In genomic region chr6:52499026-52499425, GRCh38 we compare ENCODE assay signal across 9 cellular contexts.
DNase-seq lines count a peak whose midpoint lies in the region; ATAC-seq and TF ChIP-seq lines count a peak whose summit lies in the region.
"Had no signal": no experiment of that assay in that cellular context is flagged by ENCODE, and none has a peak within 500 bp of the region (broad histone marks: within the 10 kb centered on the region; RNA-seq: fewer than 3 reads in every experiment).

No MANE protein-coding gene starts in this region.

- H3K4me1 ChIP-seq in Panc1 (ENCODE audit: control insufficient read depth, insufficient read depth, low read length) (peaks cover 8% of the 10 kb centered on the region), skeletal muscle satellite cell (ENCODE audit: control insufficient read depth, insufficient read depth, low read length) (peaks cover 46% of the 10 kb centered on the region)

- no peak overlapping the region for H3K4me2 ChIP-seq in skeletal muscle satellite cell (ENCODE audit: low read length)

- H3K9me3 ChIP-seq in Panc1 (ENCODE audit: control insufficient read depth, insufficient read depth, low read depth, low read length), result no peaks in the 10 kb centered on the region
- no peaks in the 10 kb centered on the region for H3K9me3 ChIP-seq in skeletal muscle satellite cell (replicated peaks; ENCODE audit: low read length)

- H3K27me3 ChIP-seq in GM06990 (replicated peaks; ENCODE audit: control insufficient read depth, insufficient read depth, low read length) (no peaks in the 10 kb centered on the region), Panc1 (ENCODE audit: control insufficient read depth, insufficient read depth, low read length) (no peaks in the 10 kb centered on the region), skeletal muscle satellite cell (ENCODE audit: control insufficient read depth, insufficient read depth, low read length) (no peaks in the 10 kb centered on the region)

- H3K36me3 ChIP-seq in GM06990 (ENCODE audit: control insufficient read depth, insufficient read depth, low read length) (peaks cover 6% of the 10 kb centered on the region), Panc1 (ENCODE audit: control insufficient read depth, insufficient read depth, low read length) (no peaks in the 10 kb centered on the region), skeletal muscle satellite cell (ENCODE audit: insufficient read depth, low read length) (peaks cover 82% of the 10 kb centered on the region)

- DNase-seq in GM06990 (ENCODE audit: extremely low read depth, insufficient read length) (no peak), Panc1 (ENCODE audit: low read depth, low spot score) (no peak), fibroblast of peridontal ligament (ENCODE audit: extremely low read depth) (peak; percentile 73), DMS153 (lab: John Stamatoyannopoulos, UW) (no peak)
- DNase-seq in stimulated activated CD8-positive, alpha-beta memory T cell treated with anti-CD3 and anti-CD28 coated beads, Interleukin-4, amount 100 ng/mL, for 48 hours, result no peak
- DNase-seq: retina had no signal

- no TSS peak for BruUV-seq in Panc1 (replicated peaks; lab: Mats Ljungman, UMichigan)

- 0 out of 2 replicates have a peak overlapping the region, but pooled peaks have one; percentile 9 for H3K27ac ChIP-seq in Panc1 (ENCODE audit: low read length)

- intact Hi-C loops in Panc1 (cut with micrococcal nuclease; ENCODE audit: unreplicated experiment), result loop anchor here (5.0 kb wide), 1 partner anchor 82 kb away; no protein-coding TSS in a partner anchor

- POLR2A ChIA-PET in Panc1 (lab: Charles Lee), result interaction anchor here (0.6 kb wide), 1 partner anchor 116 kb away, joined by 10 read pairs; no protein-coding TSS in a partner anchor

- TF ChIP-seq CTCF in GM06990 (IDR thresholded peaks at IDR 0.05; ENCODE audit: insufficient read depth, low read length, poor library complexity, severe bottlenecking), result no peak
- TF ChIP-seq CTCF in Panc1 (IDR thresholded peaks at IDR 0.05), result no peak

- in situ Hi-C loops in Panc1 (cut with HindIII; ENCODE audit: low pct_unique_long_range_greater_than_20kb, low sequenced_read_pairs), result no loop called here

- H3K9ac ChIP-seq in skeletal muscle satellite cell (ENCODE audit: low read depth, low read length), result peak overlapping the region; percentile 0

- H3K4me3 ChIP-seq in GM06990 (replicated peaks; ENCODE audit: low read depth, low read length) (0 out of 2 replicates have a peak overlapping the region, but pooled peaks have one; percentile 1), Panc1 (ENCODE audit: low read depth in 2 of 2, low read length in 2 of 2) (no peak overlapping the region), skeletal muscle satellite cell (ENCODE audit: low read length) (no peak overlapping the region)

- CTCF ChIA-PET in Panc1 (lab: Charles Lee), result no interaction called here

- ATAC-seq in Panc1 (no peak), GM19463 (IDR thresholded peaks at IDR 0.05; ENCODE audit: unreplicated experiment) (no peak), GM18498 (IDR thresholded peaks at IDR 0.05; ENCODE audit: unreplicated experiment) (no peak)
